ENCODE assay signal across 9 cellular contexts in genomic region chr5:55868846-55869245, GRCh38. TPM values are rescaled to one million over a fixed set of nuclear protein-coding genes. Genes with fewer than 3 reads are reported as not detected.
DNase-seq lines count a peak whose midpoint lies in the region; ATAC-seq, FAIRE-seq and TF ChIP-seq lines count a peak whose summit lies in the region.
"Had no signal": no experiment of that assay in that cellular context is flagged by ENCODE, and none has a peak within 500 bp of the region (broad histone marks: within the 10 kb centered on the region; RNA-seq: fewer than 3 reads in every experiment).

No MANE protein-coding gene starts in this region.

- BruUV-seq in endothelial cell of umbilical vein (replicated peaks; lab: Mats Ljungman, UMichigan): no TSS peak

- H3K36me3 ChIP-seq in GM23248 (ENCODE audit: low read depth): no peaks in the 10 kb centered on the region
- H3K36me3 ChIP-seq in endothelial cell of umbilical vein (ENCODE audit: control insufficient read depth in 2 of 2, extremely low read depth in 1 of 2, insufficient read depth in 2 of 2, low read length in 2 of 2): no peaks in the 10 kb centered on the region

- H3K4me3 ChIP-seq in GM23248: no peak overlapping the region
- H3K4me3 ChIP-seq in endothelial cell of umbilical vein (replicated peaks in 1 of 3; ENCODE audit: insufficient read depth in 1 of 3, low read depth in 1 of 3, low read length in 3 of 3): no peak overlapping the region

- no peaks in the 10 kb centered on the region for H4K20me1 ChIP-seq in GM23248 (ENCODE audit: insufficient read depth)
- H4K20me1 ChIP-seq in endothelial cell of umbilical vein (replicated peaks; ENCODE audit: control insufficient read depth, extremely low read depth, insufficient read depth, low read length): no peaks in the 10 kb centered on the region

- ATAC-seq in HG02763 (IDR thresholded peaks at IDR 0.05; ENCODE audit: unreplicated experiment) (no peak), HG02884 (IDR thresholded peaks at IDR 0.05; ENCODE audit: unreplicated experiment) (no peak)

- 0% methylated on average over 1 of the region's 1 CpG for WGBS in GM23248 (ENCODE audit: low coverage in 1 of 2, low lambda C conversion rate in 2 of 2, missing lambda C conversion rate in 2 of 2), 2 experiments

- no peak for TF ChIP-seq POLR2A in endothelial cell of umbilical vein (IDR thresholded peaks at IDR 0.05; ENCODE audit: low read depth, low read length)

- no peaks in the 10 kb centered on the region for H3K9me2 ChIP-seq in GM23248 (ENCODE audit: insufficient read depth)

- peak; percentile 98 for FAIRE-seq in endothelial cell of umbilical vein (lab: Jason Lieb, UNC)

- H3K4me1 ChIP-seq in GM23248 (ENCODE audit: insufficient read depth): peaks cover 18% of the 10 kb centered on the region
- H3K4me1 ChIP-seq in endothelial cell of umbilical vein (ENCODE audit: control insufficient read depth, extremely low read depth, insufficient read depth, low read length): peaks cover 19% of the 10 kb centered on the region

- H3K79me2 ChIP-seq in GM23248 (ENCODE audit: insufficient read depth): no peaks in the 10 kb centered on the region
- no peaks in the 10 kb centered on the region for H3K79me2 ChIP-seq in endothelial cell of umbilical vein (ENCODE audit: control insufficient read depth, insufficient read depth, low read length)

- H3K27me3 ChIP-seq in GM23248 (replicated peaks; ENCODE audit: insufficient read depth) (no peaks in the 10 kb centered on the region), endothelial cell of umbilical vein (ENCODE audit: control insufficient read depth in 2 of 2, insufficient read depth in 2 of 2, low read length in 2 of 2) (no peaks in the 10 kb centered on the region)

- peaks cover 13% of the 10 kb centered on the region for H3F3A ChIP-seq in GM23248 (ENCODE audit: insufficient read depth)

- peak overlapping the region; percentile 32 for H3K4me2 ChIP-seq in GM23248 (ENCODE audit: unreplicated experiment)
- peak overlapping the region; percentile 79 for H3K4me2 ChIP-seq in endothelial cell of umbilical vein (ENCODE audit: insufficient read depth, low read length)

- H3K9me1 ChIP-seq in endothelial cell of umbilical vein (replicated peaks; ENCODE audit: control insufficient read depth, extremely low read depth, insufficient read depth, low read length): no peaks in the 10 kb centered on the region

- DNase-seq in GM23248: peak; percentile 97
- peak; percentile 97 for DNase-seq in RWPE1 (ENCODE audit: low spot score)
- peak; percentile 99 for DNase-seq in endothelial cell of umbilical vein (ENCODE audit: low read depth, low spot score)
- peak; percentile 23 to 48 for DNase-seq in stimulated activated CD4-positive, alpha-beta T cell treated with anti-CD3 and anti-CD28 coated beads, Interleukin-15, amount 100 ng/mL, for 48 hours (ENCODE audit: low read depth in 2 of 2)
- DNase-seq in NCI-H82 (lab: John Stamatoyannopoulos, UW): no peak
- DNase-seq in G401 (ENCODE audit: low spot score): no peak
- DNase-seq: H7 had no signal

- POLR2A ChIA-PET in RWPE1 (lab: Yijun Ruan, JAX; ENCODE audit: low non-redundant PET): no interaction called here
- POLR2A ChIA-PET in endothelial cell of umbilical vein (lab: Charles Lee): interaction anchor here (0.5 to 1.1 kb wide), 2 partner anchors 25 to 54 kb away, joined by 4 to 5 read pairs; no protein-coding TSS in a partner anchor

- no peaks in the 10 kb centered on the region for H3K9me3 ChIP-seq in GM23248 (ENCODE audit: low read depth)
- H3K9me3 ChIP-seq in endothelial cell of umbilical vein (replicated peaks; ENCODE audit: control insufficient read depth, insufficient read depth, low read length): no peaks in the 10 kb centered on the region

- CTCF ChIA-PET in RWPE1 (lab: Yijun Ruan, JAX): interaction anchor here (0.5 to 1.4 kb wide), 6 partner anchors 12 to 1001 kb away, joined by 3 to 5 read pairs (median 3); no protein-coding TSS in a partner anchor
- CTCF ChIA-PET in endothelial cell of umbilical vein (lab: Charles Lee): interaction anchor here (0.8 to 2.3 kb wide), 14 partner anchors 10 to 177 kb away, joined by 3 to 7 read pairs (median 4); partner anchors contain the start of gene IL31RA

- H3K27ac ChIP-seq in GM23248: peak overlapping the region; percentile 59
- peak overlapping the region; percentile 57; the same call in 1 of the 2 replicates for H3K27ac ChIP-seq in RWPE1
- peak overlapping the region; percentile 85 for H3K27ac ChIP-seq in endothelial cell of umbilical vein (ENCODE audit: insufficient read depth, low read depth, low read length)

- in situ Hi-C loops in GM23248 (cut with MboI): no loop called here
- in situ Hi-C loops in G401 (cut with HindIII; ENCODE audit: low sequenced_read_pairs): no loop called here

- intact Hi-C loops in endothelial cell of umbilical vein (cut with micrococcal nuclease): loop anchor here (1.0 to 5.0 kb wide), 4 partner anchors 16 to 157 kb away; partner anchors contain the start of gene SLC38A9

- H3K9ac ChIP-seq in GM23248 (no peak overlapping the region), endothelial cell of umbilical vein (replicated peaks; ENCODE audit: extremely low read depth, insufficient read depth, low read length) (peak overlapping the region; percentile 57)

- no peak overlapping the region for H2AFZ ChIP-seq in GM23248
- no peak overlapping the region for H2AFZ ChIP-seq in endothelial cell of umbilical vein (ENCODE audit: low read depth, low read length)

- TF ChIP-seq CTCF in RWPE1 (conservative IDR thresholded peaks at IDR 0.05; ENCODE audit: low read depth) (no peak), endothelial cell of umbilical vein (IDR thresholded peaks at IDR 0.05; ENCODE audit: extremely low read depth in 1 of 2, insufficient read depth in 1 of 2, low read depth in 1 of 2, low read length in 2 of 2) (no peak)

- dilution Hi-C loops in endothelial cell of umbilical vein (cut with MboI; ENCODE audit: extremely low pct_ligation_motif_present, low sequenced_read_pairs): no loop called here

TF ChIP-seq in endothelial cell of umbilical vein, 7 proteins besides CTCF, POLR2A, EP300 and RAD21:
- no peak for TF ChIP-seq MAX (IDR thresholded peaks at IDR 0.05; ENCODE audit: insufficient read depth, insufficient read length)
- peak; percentile 89 for TF ChIP-seq GATA2 (IDR thresholded peaks at IDR 0.05; ENCODE audit: insufficient read depth, insufficient read length, low read depth, low read length)
- TF ChIP-seq EZH2 (IDR thresholded peaks at IDR 0.05; ENCODE audit: borderline replicate concordance, low read depth, low read length, severe bottlenecking): no peak
- TF ChIP-seq MYC (IDR thresholded peaks at IDR 0.05; ENCODE audit: low read depth, low read length): no peak
- peak; percentile 91 for TF ChIP-seq POLR2AphosphoS5 (IDR thresholded peaks at IDR 0.05; ENCODE audit: insufficient read depth, low read depth, low read length)
- peak; percentile 94 for TF ChIP-seq JUN (IDR thresholded peaks at IDR 0.05; ENCODE audit: borderline replicate concordance, insufficient read depth, insufficient read length, low read depth)
- peak; percentile 100 for TF ChIP-seq FOS (IDR thresholded peaks at IDR 0.05; ENCODE audit: borderline replicate concordance, insufficient read depth, low read length)

RNA-seq across cellular contexts. Expression of gene IL31RA, which starts 17.7 kb away (rescaled TPM):
- 0.89 TPM in 1 of 2 replicates, not detected in the other for total RNA-seq in GM23248 (2014; rRNA removed; shearing (Covaris generic))
- polyA plus RNA-seq in GM23248 (2016; fragmentation: Nextera tagmentation; extraction: Ambion mirVana) (0.08 TPM in 1 of 2 replicates, not detected in the other), endothelial cell of umbilical vein (0.06 and 0.14 TPM in 2 replicates)
- 0.75 and 0.90 TPM in 2 replicates for total RNA-seq in endothelial cell of umbilical vein
- 0.26 and 0.38 TPM in 2 replicates for polyA plus RNA-seq in endothelial cell of umbilical vein (2011; cell fraction: cytosol; rRNA removed)
- 0.32 and 0.45 TPM in 2 replicates for polyA plus RNA-seq in endothelial cell of umbilical vein (2011; cell fraction: nucleus; rRNA removed)
- 2.2 and 5.1 TPM in 2 replicates for polyA plus RNA-seq in endothelial cell of umbilical vein (2012)
- 1.2 TPM in 1 of 2 replicates, not detected in the other for polyA minus RNA-seq in endothelial cell of umbilical vein
- polyA minus RNA-seq in endothelial cell of umbilical vein (2011; cell fraction: cytosol; rRNA and poly(A)+ RNA removed): not detected
- 0.34 and 0.77 TPM in 2 replicates for polyA minus RNA-seq in endothelial cell of umbilical vein (2011; cell fraction: nucleus; rRNA and poly(A)+ RNA removed)
- total RNA-seq in G401 (2014; rRNA removed; shearing (Covaris generic)): not detected in 2 replicates
- total RNA-seq: H7 had no signal

Comparison
In these comparisons a context has a peak if more than half of its experiments do, and no peak if none do; other contexts are left out.
1. DNase-seq: peak in GM23248 (single experiment), RWPE1 (single experiment), endothelial cell of umbilical vein (single experiment) and stimulated activated CD4-positive, alpha-beta T cell treated with anti-CD3 and anti-CD28 coated beads, Interleukin-15, amount 100 ng/mL, for 48 hours (2 of 2); none in NCI-H82 (single experiment) and G401 (single experiment).
2. Peak in every context shown above with its lines, with median percentiles within 50 percentile points of each other: H3K27ac ChIP-seq.